Comparison of ENCODE assay signal across 13 cellular contexts in the genomic region with DNA sequence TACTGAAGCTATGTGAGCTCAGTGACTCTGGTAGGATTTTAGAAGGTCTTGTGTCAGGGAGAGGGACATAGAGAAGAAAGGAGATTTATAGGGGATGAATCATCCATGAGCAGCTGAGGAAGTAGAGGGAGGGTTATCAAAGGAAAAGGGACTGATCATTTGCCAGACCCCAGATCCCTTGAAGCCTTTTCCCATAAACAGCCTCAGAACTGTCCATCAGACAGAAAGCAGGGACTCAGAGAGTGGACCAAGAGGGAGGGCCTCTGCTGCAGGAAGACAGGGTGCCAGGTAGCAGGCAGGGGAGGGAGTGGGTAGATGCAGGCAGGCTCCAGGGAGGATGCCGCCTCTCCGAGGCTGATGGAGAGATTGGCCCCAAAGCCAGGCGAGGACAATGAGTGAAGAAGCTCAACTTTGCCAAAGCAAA.
DNase-seq lines count a peak whose midpoint lies in the region; ATAC-seq and TF ChIP-seq lines count a peak whose summit lies in the region.
"Had no signal": no experiment of that assay in that cellular context is flagged by ENCODE, and none has a peak within 500 bp of the region (broad histone marks: within the 10 kb centered on the region; RNA-seq: fewer than 3 reads in every experiment).

No MANE protein-coding gene starts in this region.

- no peak overlapping the region for H2AFZ ChIP-seq in PC-3 (ENCODE audit: low read length)
- no peak overlapping the region for H2AFZ ChIP-seq in osteoblast (ENCODE audit: low read length)
- H2AFZ ChIP-seq: PC-9 had no signal

- CTCF ChIA-PET in PC-3 (lab: Charles Lee) = no interaction called here

- H3K36me3 ChIP-seq in PC-3 (ENCODE audit: low read depth, low read length) (no peaks in the 10 kb centered on the region), osteoblast (ENCODE audit: insufficient read depth, low read length) (peaks cover 86% of the 10 kb centered on the region)

- H4K20me1 ChIP-seq in PC-3 (ENCODE audit: low read length) (no peaks in the 10 kb centered on the region), osteoblast (ENCODE audit: insufficient read depth, low read length) (peaks cover 30% of the 10 kb centered on the region)

- H3K27me3 ChIP-seq in PC-3 (ENCODE audit: low read length) (peaks cover 15% of the 10 kb centered on the region), foreskin keratinocyte (no peaks in the 10 kb centered on the region), osteoblast (ENCODE audit: insufficient read depth, low read length) (no peaks in the 10 kb centered on the region)

- ATAC-seq in PC-3 (no peak), foreskin keratinocyte (peak; percentile 38), GM21619 (IDR thresholded peaks at IDR 0.05; ENCODE audit: unreplicated experiment) (no peak), GM21717 (IDR thresholded peaks at IDR 0.05; ENCODE audit: unreplicated experiment) (no peak)
- ATAC-seq: naive thymus-derived CD8-positive, alpha-beta T cell; T-helper 17 cell had no signal

- no peak for TF ChIP-seq CTCF in AG09309 (IDR thresholded peaks at IDR 0.05; ENCODE audit: control insufficient read depth, insufficient read depth, low read depth, low read length, missing control alignments)
- TF ChIP-seq CTCF in PC-3 (conservative IDR thresholded peaks at IDR 0.05; ENCODE audit: low read depth, low read length) = no peak
- no peak for TF ChIP-seq CTCF in foreskin keratinocyte (conservative IDR thresholded peaks at IDR 0.05)
- TF ChIP-seq CTCF in osteoblast (IDR thresholded peaks at IDR 0.05; ENCODE audit: extremely low read depth, low read depth, low read length) = no peak

- no TSS peak for BruUV-seq in PC-3 (replicated peaks; lab: Mats Ljungman, UMichigan)

- POLR2A ChIA-PET in PC-3 (lab: Charles Lee; ENCODE audit: unreplicated experiment) = no interaction called here

- H3K4me3 ChIP-seq in AG09309 (ENCODE audit: control insufficient read depth, low read depth, low read length) (no peak overlapping the region), PC-3 (ENCODE audit: low read length) (no peak overlapping the region), osteoblast (ENCODE audit: insufficient read depth, low read length) (no peak overlapping the region)
- H3K4me3 ChIP-seq: PC-9 had no signal

- no peaks in the 10 kb centered on the region for H3K79me2 ChIP-seq in PC-3 (ENCODE audit: low read length)
- peaks cover 2% of the 10 kb centered on the region for H3K79me2 ChIP-seq in osteoblast (ENCODE audit: insufficient read depth, low read length)

- H3K4me1 ChIP-seq in PC-3 (ENCODE audit: insufficient read depth, low read length) = peaks cover 5% of the 10 kb centered on the region
- no peaks in the 10 kb centered on the region for H3K4me1 ChIP-seq in foreskin keratinocyte
- H3K4me1 ChIP-seq in osteoblast (ENCODE audit: insufficient read depth, low read length) = peaks cover 6% of the 10 kb centered on the region

- no peaks in the 10 kb centered on the region for H3K9me3 ChIP-seq in PC-3 (ENCODE audit: low read length)
- no peaks in the 10 kb centered on the region for H3K9me3 ChIP-seq in osteoblast (ENCODE audit: low read depth, low read length)

- H3K9ac ChIP-seq in PC-3 (ENCODE audit: low read length) = no peak overlapping the region

- intact Hi-C loops in PC-3 (cut with micrococcal nuclease) = no loop called here

- no peaks in the 10 kb centered on the region for H3F3A ChIP-seq in PC-3 (ENCODE audit: low read length, unreplicated experiment)

- H3K27ac ChIP-seq in PC-3 (ENCODE audit: low read length) (no peak overlapping the region), foreskin keratinocyte (no peak overlapping the region), osteoblast (ENCODE audit: low read depth, low read length) (peak overlapping the region; percentile 40)
- H3K27ac ChIP-seq: PC-9 had no signal

- H3K4me2 ChIP-seq in PC-3 (ENCODE audit: low read length) (no peak overlapping the region), osteoblast (ENCODE audit: insufficient read depth, low read length) (no peak overlapping the region)
- H3K4me2 ChIP-seq: PC-9 had no signal

- no peaks in the 10 kb centered on the region for H3K9me2 ChIP-seq in PC-3 (replicated peaks; ENCODE audit: low read length)

- peak; percentile 4 for DNase-seq in AG09309 (ENCODE audit: low read depth)
- peak; percentile 37 for DNase-seq in PC-3
- no peak for DNase-seq in foreskin keratinocyte
- DNase-seq in osteoblast (ENCODE audit: insufficient read length, low spot score, missing footprints) = peak; percentile 90
- DNase-seq in central memory CD4-positive, alpha-beta T cell = no peak
- no peak for DNase-seq in 8988T
- DNase-seq: activated CD4-positive, alpha-beta T cell treated with anti-CD3 and anti-CD28 coated beads, Interleukin-2, amount 50 U/mL, for 4 hours; DND-41; naive thymus-derived CD8-positive, alpha-beta T cell; PC-9; T-helper 17 cell had no signal

Comparison
In these comparisons a context has a peak if more than half of its experiments do, and no peak if none do; other contexts are left out.
1. DNase-seq: peak in AG09309 (single experiment), PC-3 (single experiment) and osteoblast (single experiment); none in foreskin keratinocyte (0 of 2), central memory CD4-positive, alpha-beta T cell (single experiment) and 8988T (single experiment).